Comparison of ENCODE assay signal across 12 cellular contexts in the genomic region with DNA sequence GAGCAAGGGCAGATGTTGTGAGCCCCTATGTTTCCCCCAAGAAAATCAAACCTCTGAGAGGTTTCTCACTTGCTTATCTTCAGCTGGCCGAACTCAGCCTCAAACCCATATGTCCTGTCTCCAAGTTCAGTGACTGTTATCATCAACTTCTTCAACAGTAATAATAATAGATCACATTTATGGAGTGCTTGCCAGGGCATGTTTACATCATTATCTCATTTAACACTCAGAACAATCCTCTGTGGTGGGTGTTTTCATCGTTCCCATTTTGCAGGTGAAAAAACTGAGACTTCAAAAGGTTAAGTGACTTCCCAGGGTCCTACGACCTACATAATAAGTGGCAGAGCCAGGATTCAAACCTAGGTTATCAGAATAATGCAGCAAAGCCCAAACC. TPM values are rescaled to one million over a fixed set of nuclear protein-coding genes. Genes with fewer than 3 reads are reported as not detected.
DNase-seq lines count a peak whose midpoint lies in the region; ATAC-seq and TF ChIP-seq lines count a peak whose summit lies in the region.
"Had no signal": no experiment of that assay in that cellular context is flagged by ENCODE, and none has a peak within 500 bp of the region (broad histone marks: within the 10 kb centered on the region; RNA-seq: fewer than 3 reads in every experiment).

No MANE protein-coding gene starts in this region.

- intact Hi-C loops in HCT116 (cut with micrococcal nuclease) = loop anchor here (2.0 kb wide), 1 partner anchor 33 kb away; no protein-coding TSS in a partner anchor
- intact Hi-C loops in left cardiac atrium (cut with DNase I) = no loop called here

- H3K9me2 ChIP-seq in HCT116 (ENCODE audit: insufficient read depth) = no peaks in the 10 kb centered on the region

- POLR2A ChIA-PET in HCT116 (lab: Charles Lee) = interaction anchor here (2.0 to 2.5 kb wide), 2 partner anchors 9 to 15 kb away, joined by 6 to 9 read pairs; no protein-coding TSS in a partner anchor

- H3K4me3 Mint-ChIP-seq in activated T-helper 17 cell treated with anti-CD3 and anti-CD28 coated beads, Interleukin-2, amount 50 U/mL, for 72 hours = peak overlapping the region; percentile 69

- DNase-seq in HCT116 (ENCODE audit: low read depth, low spot score) = no peak
- no peak for DNase-seq in fibroblast of the aortic adventitia (ENCODE audit: low read depth)
- no peak for DNase-seq in smooth muscle cell (lab: John Stamatoyannopoulos, UW; ENCODE audit: unreplicated experiment)
- no peak for DNase-seq in left cardiac atrium
- DNase-seq in NCI-H2227 (lab: John Stamatoyannopoulos, UW; ENCODE audit: unreplicated experiment) = no peak
- no peak for DNase-seq in OCI-M1 (lab: John Stamatoyannopoulos, UW)
- DNase-seq: NCI-H2107 had no signal

- H3F3A ChIP-seq in smooth muscle cell (ENCODE audit: low read depth) = peaks cover 24% of the 10 kb centered on the region

- CTCF ChIA-PET in HCT116 (lab: Charles Lee) = interaction anchor here (1.0 kb wide), 1 partner anchor 8 kb away, joined by 3 read pairs; no protein-coding TSS in a partner anchor

- H3K27ac ChIP-seq in HCT116 (ENCODE audit: low read depth, low read length) (peak overlapping the region; percentile 96), smooth muscle cell (ENCODE audit: low read depth) (peak overlapping the region; percentile 81)
- H3K27ac ChIP-seq: HL-60 had no signal

- H3K79me2 ChIP-seq in HCT116 (ENCODE audit: insufficient read depth, low read length) (peaks cover 88% of the 10 kb centered on the region), smooth muscle cell (ENCODE audit: low read depth) (peaks cover 54% of the 10 kb centered on the region)

- no peak for TF ChIP-seq POLR2A in HCT116 (IDR thresholded peaks at IDR 0.05; ENCODE audit: borderline replicate concordance, extremely low read depth, insufficient read depth, insufficient read length)

- TF ChIP-seq CTCF in HCT116 (IDR thresholded peaks at IDR 0.05 in 2 of 3, conservative IDR thresholded peaks at IDR 0.05 in 1 of 3; ENCODE audit: borderline replicate concordance in 1 of 3, insufficient read depth in 1 of 3, low read depth in 2 of 3, low read length in 2 of 3) (no peak), fibroblast of the aortic adventitia (IDR thresholded peaks at IDR 0.05; ENCODE audit: insufficient read depth, low read length) (no peak), smooth muscle cell (IDR thresholded peaks at IDR 0.05; ENCODE audit: borderline replicate concordance, insufficient read depth, poor library complexity, severe bottlenecking) (no peak)

- no peak for TF ChIP-seq RAD21 in HCT116 (IDR thresholded peaks at IDR 0.05; ENCODE audit: low read depth)

- H3K4me1 Mint-ChIP-seq in activated T-helper 17 cell treated with anti-CD3 and anti-CD28 coated beads, Interleukin-2, amount 50 U/mL, for 72 hours = peaks cover 37% of the 10 kb centered on the region

- peak overlapping the region; percentile 34 to 81 for H3K4me3 ChIP-seq in HCT116 (replicated peaks in 1 of 2; ENCODE audit: low read depth in 1 of 2, low read length in 2 of 2)
- H3K4me3 ChIP-seq in fibroblast of the aortic adventitia (ENCODE audit: low read depth, low read length) = peak overlapping the region; percentile 41
- H3K4me3 ChIP-seq in smooth muscle cell = peak overlapping the region; percentile 86
- H3K4me3 ChIP-seq: body of pancreas had no signal

- WGBS in smooth muscle cell (ENCODE audit: low lambda C conversion rate) = 38% methylated on average over 3 of the region's 3 CpGs

- H3K9ac ChIP-seq in HCT116 (ENCODE audit: low read length) = peak overlapping the region; percentile 95
- no peak overlapping the region for H3K9ac ChIP-seq in smooth muscle cell (ENCODE audit: low read depth)

- H3K4me1 ChIP-seq in HCT116 (ENCODE audit: control insufficient read depth in 1 of 2, insufficient read depth in 2 of 2, low read length in 2 of 2) = peaks cover 44 to 87% of the 10 kb centered on the region in 2 experiments
- peaks cover 22% of the 10 kb centered on the region for H3K4me1 ChIP-seq in smooth muscle cell (ENCODE audit: low read depth)

- peak overlapping the region; percentile 81 for H3K27ac Mint-ChIP-seq in activated T-helper 17 cell treated with anti-CD3 and anti-CD28 coated beads, Interleukin-2, amount 50 U/mL, for 72 hours

- H2AFZ ChIP-seq in HCT116 (ENCODE audit: low read depth, low read length, poor library complexity, severe bottlenecking) (no peak overlapping the region), smooth muscle cell (ENCODE audit: low read depth) (no peak overlapping the region)

- H3K9me3 ChIP-seq in HCT116 (ENCODE audit: control insufficient read depth in 1 of 2, insufficient read depth in 1 of 2, low read depth in 1 of 2, low read length in 2 of 2) (no peaks in the 10 kb centered on the region), smooth muscle cell (replicated peaks; ENCODE audit: low read depth) (no peaks in the 10 kb centered on the region)
- H3K9me3 ChIP-seq: body of pancreas had no signal

- H3K9me3 Mint-ChIP-seq in activated T-helper 17 cell treated with anti-CD3 and anti-CD28 coated beads, Interleukin-2, amount 50 U/mL, for 72 hours = no peaks in the 10 kb centered on the region

- ATAC-seq in HCT116 = no peak
- ATAC-seq in activated T-helper 17 cell treated with anti-CD3 and anti-CD28 coated beads, Interleukin-2, amount 50 U/mL, for 72 hours (replicated peaks) = peak; percentile 4
- no peak for ATAC-seq in esophagus mucosa
- no peak for ATAC-seq in left cardiac atrium
- ATAC-seq: body of pancreas had no signal

- H3K4me2 ChIP-seq in HCT116 (ENCODE audit: low read length) = peak overlapping the region; percentile 83
- peak overlapping the region; percentile 93 for H3K4me2 ChIP-seq in smooth muscle cell

- no peaks in the 10 kb centered on the region for H3K27me3 Mint-ChIP-seq in activated T-helper 17 cell treated with anti-CD3 and anti-CD28 coated beads, Interleukin-2, amount 50 U/mL, for 72 hours

- H3K27me3 ChIP-seq in HCT116 (ENCODE audit: insufficient read depth, low read length) (no peaks in the 10 kb centered on the region), smooth muscle cell (ENCODE audit: low read depth) (no peaks in the 10 kb centered on the region)
- H3K27me3 ChIP-seq: body of pancreas had no signal

- H4K20me1 ChIP-seq in HCT116 (ENCODE audit: insufficient read depth) = no peaks in the 10 kb centered on the region
- peaks cover 43% of the 10 kb centered on the region for H4K20me1 ChIP-seq in smooth muscle cell (ENCODE audit: low read depth)

- H3K36me3 ChIP-seq in HCT116 (ENCODE audit: control insufficient read depth in 1 of 2, insufficient read depth in 2 of 2, low read length in 2 of 2) = peaks cover 7 to 44% of the 10 kb centered on the region in 2 experiments
- no peaks in the 10 kb centered on the region for H3K36me3 ChIP-seq in smooth muscle cell (ENCODE audit: low read depth)

- no TSS peak for BruUV-seq in HCT116 (replicated peaks; lab: Mats Ljungman, UMichigan)

- RAD21 ChIA-PET in HCT116 (lab: Charles Lee; ENCODE audit: low non-redundant PET in 1 of 2, low total read pairs in 2 of 2, uncharacterized antibody in 2 of 2, unreplicated experiment in 2 of 2) = no interaction called here

- H3K36me3 Mint-ChIP-seq in activated T-helper 17 cell treated with anti-CD3 and anti-CD28 coated beads, Interleukin-2, amount 50 U/mL, for 72 hours (ENCODE audit: low read depth) = peaks cover 33% of the 10 kb centered on the region

TF ChIP-seq in HCT116, 20 proteins besides CTCF, POLR2A, EP300 and RAD21:
- TF ChIP-seq SP1 (IDR thresholded peaks at IDR 0.05; ENCODE audit: low read depth) = no peak
- 0 out of 2 replicates have a peak, but pooled peaks have one; percentile 2 for TF ChIP-seq POLR2AphosphoS5 (IDR thresholded peaks at IDR 0.05; ENCODE audit: low read depth, low read length)

RNA-seq across cellular contexts. Expression of a gene that starts 3.4 kb away (rescaled TPM):
- total RNA-seq in HCT116 (2021; ENCODE audit: unreplicated experiment) = 173 TPM
- 180 and 187 TPM in 2 replicates for polyA plus RNA-seq in HCT116 (2012)
- total RNA-seq in activated T-helper 17 cell treated with anti-CD3 and anti-CD28 coated beads, Interleukin-2, amount 50 U/mL, for 72 hours = 10 to 100 TPM; 42.8 to 73.0 TPM
- 456 and 481 TPM in 2 replicates for total RNA-seq in fibroblast of the aortic adventitia (ENCODE audit: low replicate concordance)
- total RNA-seq in smooth muscle cell = 213 and 229 TPM in 2 replicates
- polyA plus RNA-seq in smooth muscle cell = 182 and 210 TPM in 2 replicates
- total RNA-seq in esophagus mucosa = 171 TPM
- 100 to 1,000 TPM in 1 of 2 donors, 10 to 100 TPM in 1; 89.1 to 107 TPM for total RNA-seq in left cardiac atrium

RNA-seq across cellular contexts. Expression of a gene that starts 50.2 kb away (rescaled TPM):
- total RNA-seq in HCT116 (2021; ENCODE audit: unreplicated experiment) = 0.54 TPM
- 0.17 and 0.25 TPM in 2 replicates for polyA plus RNA-seq in HCT116 (2012)
- not detected for total RNA-seq in activated T-helper 17 cell treated with anti-CD3 and anti-CD28 coated beads, Interleukin-2, amount 50 U/mL, for 72 hours
- not detected in 2 replicates for total RNA-seq in fibroblast of the aortic adventitia (ENCODE audit: low replicate concordance)
- not detected in 2 replicates for total RNA-seq in smooth muscle cell
- 0.74 TPM in 1 of 2 replicates, not detected in the other for polyA plus RNA-seq in smooth muscle cell
- 1.2 TPM for total RNA-seq in esophagus mucosa
- total RNA-seq in left cardiac atrium = under 1 TPM in 1 of 2 donors, not detected in 1; 0.21 TPM
- total RNA-seq: T-helper 1 cell treated with Interleukin-12 subunit alpha and Interleukin-12 subunit beta and Interleukin-4 antibody, amounts not matched to agents 30 ng/mL and 1 ng/mL, for 36 hours had no signal
